Comparison of ENCODE assay signal across 27 cellular contexts in genomic region chr2:240645346-240646060, GRCh38. TPM values are rescaled to one million over a fixed set of nuclear protein-coding genes. Genes with fewer than 3 reads are reported as not detected.
DNase-seq lines count a peak whose midpoint lies in the region; ATAC-seq, FAIRE-seq and TF ChIP-seq lines count a peak whose summit lies in the region.
"Had no signal": no experiment of that assay in that cellular context is flagged by ENCODE, and none has a peak within 500 bp of the region (broad histone marks: within the 10 kb centered on the region; RNA-seq: fewer than 3 reads in every experiment).

No MANE protein-coding gene starts in this region.

- 85 to 89% methylated on average over 21 of the region's 21 CpGs for WGBS in tibial nerve, 2 donors

- peak; percentile 34 for DNase-seq in activated CD8-positive, alpha-beta memory T cell treated with anti-CD3 and anti-CD28 coated beads, Interleukin-2, amount 10 ng/mL, durations not matched to agents 7 days and 5 days
- no peak for DNase-seq in activated CD8-positive, alpha-beta memory T cell treated with anti-CD3 and anti-CD28 coated beads, Interleukin-2, amount 50 U/mL, for 4 hours
- DNase-seq in GM12891 (ENCODE audit: insufficient read length, low spot score) (peak; percentile 20), endothelial cell (ENCODE audit: low spot score) (no peak), tibial nerve (ENCODE audit: low spot score in 2 of 2) (no peak)
- peak in 1 of 2 donors; percentile 43 for DNase-seq in stimulated activated effector memory CD8-positive, alpha-beta T cell treated with anti-CD3 and anti-CD28 coated beads, Interleukin-12 subunit alpha, Interleukin-12 subunit beta, amount 100 ng/mL, for 72 hours (ENCODE audit: low spot score in 2 of 2)
- DNase-seq in effector CD8-positive, alpha-beta T cell (lab: John Stamatoyannopoulos, UW), result no peak
- DNase-seq: activated CD4-positive, alpha-beta T cell treated with anti-CD3 and anti-CD28 coated beads, Interleukin-2, amount 10 ng/mL, durations not matched to agents 7 days and 5 days; activated naive CD4-positive, alpha-beta T cell; brain microvascular endothelial cell; Calu3; esophagus squamous epithelium; HFFc6; hippocampal formation; NCI-H187 treated with DMSO at 0.1 percent for 48 hours; NCI-H526 had no signal

- H3K9me3 ChIP-seq in tibial nerve, result no peaks in the 10 kb centered on the region
- H3K9me3 ChIP-seq: esophagus squamous epithelium had no signal

- no peak overlapping the region for H3K27ac ChIP-seq in tibial nerve
- H3K27ac ChIP-seq: BLaER1, brain microvascular endothelial cell, esophagus squamous epithelium, HL-60 had no signal

- no peak overlapping the region for H3K4me3 ChIP-seq in tibial nerve
- H3K4me3 ChIP-seq: BLaER1, esophagus squamous epithelium had no signal

- peaks cover 10% of the 10 kb centered on the region for H3K4me1 Mint-ChIP-seq in activated CD8-positive, alpha-beta memory T cell treated with anti-CD3 and anti-CD28 coated beads, Interleukin-2, amount 10 ng/mL, durations not matched to agents 7 days and 5 days
- H3K4me1 Mint-ChIP-seq in endothelial cell (ENCODE audit: unreplicated experiment), result peaks cover 9% of the 10 kb centered on the region
- peaks cover 16% of the 10 kb centered on the region for H3K4me1 Mint-ChIP-seq in stimulated activated effector memory CD8-positive, alpha-beta T cell treated with anti-CD3 and anti-CD28 coated beads, Interleukin-12 subunit alpha, Interleukin-12 subunit beta, amount 100 ng/mL, for 72 hours
- H3K4me1 Mint-ChIP-seq: nephron had no signal

- no peaks in the 10 kb centered on the region for H3K36me3 Mint-ChIP-seq in activated CD8-positive, alpha-beta memory T cell treated with anti-CD3 and anti-CD28 coated beads, Interleukin-2, amount 10 ng/mL, durations not matched to agents 7 days and 5 days
- no peaks in the 10 kb centered on the region for H3K36me3 Mint-ChIP-seq in endothelial cell (ENCODE audit: low read depth, unreplicated experiment)
- no peaks in the 10 kb centered on the region for H3K36me3 Mint-ChIP-seq in stimulated activated effector memory CD8-positive, alpha-beta T cell treated with anti-CD3 and anti-CD28 coated beads, Interleukin-12 subunit alpha, Interleukin-12 subunit beta, amount 100 ng/mL, for 72 hours
- H3K36me3 Mint-ChIP-seq: type B pancreatic cell had no signal

- no peaks in the 10 kb centered on the region for H3K4me1 ChIP-seq in tibial nerve
- H3K4me1 ChIP-seq: esophagus squamous epithelium had no signal

- H3K4me3 Mint-ChIP-seq in activated CD8-positive, alpha-beta memory T cell treated with anti-CD3 and anti-CD28 coated beads, Interleukin-2, amount 10 ng/mL, durations not matched to agents 7 days and 5 days, result peak overlapping the region; percentile 33
- no peak overlapping the region for H3K4me3 Mint-ChIP-seq in endothelial cell (ENCODE audit: unreplicated experiment)
- H3K4me3 Mint-ChIP-seq in stimulated activated effector memory CD8-positive, alpha-beta T cell treated with anti-CD3 and anti-CD28 coated beads, Interleukin-12 subunit alpha, Interleukin-12 subunit beta, amount 100 ng/mL, for 72 hours, result peak overlapping the region; percentile 37
- H3K4me3 Mint-ChIP-seq: activated CD4-positive, alpha-beta T cell treated with anti-CD3 and anti-CD28 coated beads, Interleukin-2, amount 10 ng/mL, durations not matched to agents 7 days and 5 days; HFFc6; nephron; type B pancreatic cell had no signal

- CTCF ChIA-PET in activated CD8-positive, alpha-beta memory T cell treated with anti-CD3 and anti-CD28 coated beads, Interleukin-2, amount 10 ng/mL, durations not matched to agents 7 days and 5 days (lab: Charles Lee), result no interaction called here

- peaks cover 0 to 63% of the 10 kb centered on the region in 2 donors for H3K27me3 ChIP-seq in tibial nerve

- no peaks in the 10 kb centered on the region for H3K9me3 Mint-ChIP-seq in activated CD8-positive, alpha-beta memory T cell treated with anti-CD3 and anti-CD28 coated beads, Interleukin-2, amount 10 ng/mL, durations not matched to agents 7 days and 5 days (ENCODE audit: low read depth)
- H3K9me3 Mint-ChIP-seq in endothelial cell (ENCODE audit: unreplicated experiment), result no peaks in the 10 kb centered on the region
- H3K9me3 Mint-ChIP-seq in stimulated activated effector memory CD8-positive, alpha-beta T cell treated with anti-CD3 and anti-CD28 coated beads, Interleukin-12 subunit alpha, Interleukin-12 subunit beta, amount 100 ng/mL, for 72 hours, result no peaks in the 10 kb centered on the region
- H3K9me3 Mint-ChIP-seq: activated CD4-positive, alpha-beta T cell treated with anti-CD3 and anti-CD28 coated beads, Interleukin-2, amount 10 ng/mL, durations not matched to agents 7 days and 5 days; HFFc6; nephron; type B pancreatic cell had no signal

- no peak for TF ChIP-seq EP300 in tibial nerve (IDR thresholded peaks at IDR 0.05)

- TF ChIP-seq CTCF in endothelial cell (IDR thresholded peaks at IDR 0.05; ENCODE audit: unreplicated experiment) (no peak), tibial nerve (IDR thresholded peaks at IDR 0.05) (no peak)

- no peak for TF ChIP-seq POLR2A in GM12891 (IDR thresholded peaks at IDR 0.05; ENCODE audit: low read depth, low read length)
- TF ChIP-seq POLR2A in tibial nerve (IDR thresholded peaks at IDR 0.05), result no peak

- H3K27ac Mint-ChIP-seq in activated CD8-positive, alpha-beta memory T cell treated with anti-CD3 and anti-CD28 coated beads, Interleukin-2, amount 10 ng/mL, durations not matched to agents 7 days and 5 days, result no peak overlapping the region
- H3K27ac Mint-ChIP-seq in endothelial cell (ENCODE audit: unreplicated experiment), result peak overlapping the region; percentile 24
- H3K27ac Mint-ChIP-seq in stimulated activated effector memory CD8-positive, alpha-beta T cell treated with anti-CD3 and anti-CD28 coated beads, Interleukin-12 subunit alpha, Interleukin-12 subunit beta, amount 100 ng/mL, for 72 hours, result peak overlapping the region; percentile 29
- H3K27ac Mint-ChIP-seq: HFFc6, nephron, type B pancreatic cell had no signal

- no peaks in the 10 kb centered on the region for H3K36me3 ChIP-seq in tibial nerve
- H3K36me3 ChIP-seq: BLaER1, brain microvascular endothelial cell, esophagus squamous epithelium had no signal

- FAIRE-seq in GM12891 (lab: Jason Lieb, UNC), result no peak
- FAIRE-seq: frontal cortex had no signal

- H3K27me3 Mint-ChIP-seq in activated CD8-positive, alpha-beta memory T cell treated with anti-CD3 and anti-CD28 coated beads, Interleukin-2, amount 10 ng/mL, durations not matched to agents 7 days and 5 days, result peaks cover 23% of the 10 kb centered on the region
- H3K27me3 Mint-ChIP-seq in endothelial cell (ENCODE audit: unreplicated experiment), result peaks cover 11% of the 10 kb centered on the region

- no peak for ATAC-seq in activated CD8-positive, alpha-beta memory T cell treated with anti-CD3 and anti-CD28 coated beads, Interleukin-2, amount 10 ng/mL, durations not matched to agents 7 days and 5 days
- ATAC-seq in stimulated activated effector memory CD8-positive, alpha-beta T cell treated with anti-CD3 and anti-CD28 coated beads, Interleukin-12 subunit alpha, Interleukin-12 subunit beta, amount 100 ng/mL, for 72 hours, result no peak
- ATAC-seq in GM19324 (IDR thresholded peaks at IDR 0.05; ENCODE audit: low FRiP score, unreplicated experiment), result no peak

TF ChIP-seq in GM12891, 5 proteins besides CTCF, POLR2A, EP300 and RAD21:
- TF ChIP-seq POU2F2 (IDR thresholded peaks at IDR 0.05; ENCODE audit: low read depth, low read length), result no peak
- no peak for TF ChIP-seq PAX5 (IDR thresholded peaks at IDR 0.05; ENCODE audit: insufficient read depth, low read length, severe bottlenecking)
- TF ChIP-seq TAF1 (IDR thresholded peaks at IDR 0.05; ENCODE audit: low read depth, low read length), result no peak
- no peak for TF ChIP-seq SPI1 (IDR thresholded peaks at IDR 0.05; ENCODE audit: low read depth, low read length)
- no peak for TF ChIP-seq POLR2AphosphoS5 (IDR thresholded peaks at IDR 0.05; ENCODE audit: low read depth, low read length)
TF ChIP-seq in GM12891: peak in this region for 0.

RNA-seq across cellular contexts. Expression of gene GPR35, which starts 20.2 kb away (rescaled TPM):
- 10 to 100 TPM; 14.4 to 35.4 TPM for total RNA-seq in activated CD8-positive, alpha-beta memory T cell treated with anti-CD3 and anti-CD28 coated beads, Interleukin-2, amount 10 ng/mL, durations not matched to agents 7 days and 5 days
- 1.6 TPM for polyA plus RNA-seq in GM12891 (2012; ENCODE audit: low read depth, missing spikeins)
- total RNA-seq in endothelial cell (ENCODE audit: unreplicated experiment) (0.77 TPM), tibial nerve (1 to 10 TPM in 3 of 4 donors, under 1 TPM in 1; 0.90 to 8.2 (median 2.0) TPM)
- total RNA-seq: SK-MEL-5 had no signal

RNA-seq across cellular contexts. Expression of gene AQP12B, which starts 37.2 kb away (rescaled TPM):
- total RNA-seq in activated CD8-positive, alpha-beta memory T cell treated with anti-CD3 and anti-CD28 coated beads, Interleukin-2, amount 10 ng/mL, durations not matched to agents 7 days and 5 days, result not detected
- polyA plus RNA-seq in GM12891 (2012; ENCODE audit: low read depth, missing spikeins), result not detected
- total RNA-seq in endothelial cell (ENCODE audit: unreplicated experiment), result not detected
- total RNA-seq in tibial nerve, result under 1 TPM in 1 of 4 donors, not detected in 3; 0.22 TPM
- total RNA-seq: activated CD4-positive, alpha-beta T cell treated with anti-CD3 and anti-CD28 coated beads, Interleukin-2, amount 10 ng/mL, durations not matched to agents 7 days and 5 days; Calu3; Daoy; esophagus squamous epithelium; frontal cortex; HFFc6; liver; mononuclear cell; SK-MEL-5; T-helper 2 cell treated with Interferon-gamma antibody and Interleukin-4, amounts not matched to agents 100 ng/mL and 5 ng/mL, for 36 hours had no signal
- polyA plus RNA-seq: liver had no signal

RNA-seq across cellular contexts. Expression of gene AQP12A, which starts 46.2 kb away (rescaled TPM):
- not detected for total RNA-seq in activated CD8-positive, alpha-beta memory T cell treated with anti-CD3 and anti-CD28 coated beads, Interleukin-2, amount 10 ng/mL, durations not matched to agents 7 days and 5 days
- not detected for polyA plus RNA-seq in GM12891 (2012; ENCODE audit: low read depth, missing spikeins)
- total RNA-seq in endothelial cell (ENCODE audit: unreplicated experiment) (not detected), tibial nerve (1 to 10 TPM in 1 of 4 donors, not detected in 3; 1.2 TPM)
- total RNA-seq: activated CD4-positive, alpha-beta T cell treated with anti-CD3 and anti-CD28 coated beads, Interleukin-2, amount 10 ng/mL, durations not matched to agents 7 days and 5 days; Calu3; Daoy; esophagus squamous epithelium; frontal cortex; HFFc6; liver; mononuclear cell; SK-MEL-5; T-helper 2 cell treated with Interferon-gamma antibody and Interleukin-4, amounts not matched to agents 100 ng/mL and 5 ng/mL, for 36 hours had no signal
- polyA plus RNA-seq: liver had no signal

RNA-seq across cellular contexts. Expression of gene CAPN10, which starts 59.0 kb away (rescaled TPM):
- 10 to 100 TPM; 54.0 to 75.8 TPM for total RNA-seq in activated CD8-positive, alpha-beta memory T cell treated with anti-CD3 and anti-CD28 coated beads, Interleukin-2, amount 10 ng/mL, durations not matched to agents 7 days and 5 days
- 15.6 TPM for polyA plus RNA-seq in GM12891 (2012; ENCODE audit: low read depth, missing spikeins)
- 47.8 TPM for total RNA-seq in endothelial cell (ENCODE audit: unreplicated experiment)
- 10 to 100 TPM; 28.0 to 66.3 (median 54.8) TPM for total RNA-seq in tibial nerve

Comparison
In these comparisons a context has a peak if more than half of its experiments do, and no peak if none do; other contexts are left out.
1. DNase-seq: peak in activated CD8-positive, alpha-beta memory T cell treated with anti-CD3 and anti-CD28 coated beads, Interleukin-2, amount 10 ng/mL, durations not matched to agents 7 days and 5 days (single experiment) and GM12891 (single experiment); none in activated CD8-positive, alpha-beta memory T cell treated with anti-CD3 and anti-CD28 coated beads, Interleukin-2, amount 50 U/mL, for 4 hours (single experiment), endothelial cell (single experiment), effector CD8-positive, alpha-beta T cell (single experiment) and tibial nerve (0 of 2).